In genomic region chr3:32570426-32571191, GRCh38 we compare ENCODE assay signal across 8 cellular contexts. TPM values are rescaled to one million over a fixed set of nuclear protein-coding genes. Genes with fewer than 3 reads are reported as not detected.
DNase-seq lines count a peak whose midpoint lies in the region; ATAC-seq and TF ChIP-seq lines count a peak whose summit lies in the region.

DYNC1LI1 (minus strand) TSS chr3:32570858; CDS start chr3:32570770, 88 bp downstream.

- ATAC-seq in GM19324 (IDR thresholded peaks at IDR 0.05; ENCODE audit: low FRiP score, unreplicated experiment) = peak; percentile 93
- peak; percentile 81 for ATAC-seq in HG03460 (IDR thresholded peaks at IDR 0.05; ENCODE audit: unreplicated experiment)

- DNase-seq in BE2C (peak; percentile 92), NCI-H524 treated with DMSO at 0.1 percent for 48 hours (lab: John Stamatoyannopoulos, UW) (peak; percentile 65), choroid plexus epithelial cell (ENCODE audit: low read depth) (peak; percentile 94), kidney glomerular epithelial cell (lab: John Stamatoyannopoulos, UW) (peak; percentile 87)
- DNase-seq in activated CD4-positive, alpha-beta T cell treated with anti-CD3 and anti-CD28 coated beads for 4 hours = peak; percentile 91 to 92
- DNase-seq in stimulated activated CD4-positive, alpha-beta T cell treated with anti-CD3 and anti-CD28 coated beads, Interleukin-15, amount 100 ng/mL, for 48 hours (ENCODE audit: low read depth in 2 of 2) = peak; percentile 86 to 92

- TF ChIP-seq CTCF in BE2C (IDR thresholded peaks at IDR 0.05; ENCODE audit: low read depth, low read length) = no peak
- TF ChIP-seq CTCF in choroid plexus epithelial cell (conservative IDR thresholded peaks at IDR 0.05; ENCODE audit: low read depth, low read length) = no peak

- no peaks in the 10 kb centered on the region for H3K4me1 ChIP-seq in BE2C

- H3K27me3 ChIP-seq in BE2C = no peaks in the 10 kb centered on the region

- H3K9me3 ChIP-seq in BE2C = no peaks in the 10 kb centered on the region

- H3K4me3 ChIP-seq in BE2C (ENCODE audit: low read depth, low read length) (peak within 1 kb of the TSS; percentile 74), choroid plexus epithelial cell (ENCODE audit: low read depth, low read length) (peak within 1 kb of the TSS; percentile 96)

- H3K36me3 ChIP-seq in BE2C = peaks cover 3% of the 10 kb centered on the region; the same call in 1 of the 2 replicates

RNA-seq across cellular contexts. Expression of gene DYNC1LI1, which starts in this region (rescaled TPM):
- 26.1 TPM for polyA plus RNA-seq in BE2C (2012; ENCODE audit: insufficient read depth, insufficient read length, low read depth)

Comparison
In these comparisons a context has a peak if more than half of its experiments do, and no peak if none do; other contexts are left out.
1. Peak in every context shown above with its lines: DNase-seq, ATAC-seq and H3K4me3 ChIP-seq.